Comparison of ENCODE assay signal across 8 cellular contexts in the genomic region with DNA sequence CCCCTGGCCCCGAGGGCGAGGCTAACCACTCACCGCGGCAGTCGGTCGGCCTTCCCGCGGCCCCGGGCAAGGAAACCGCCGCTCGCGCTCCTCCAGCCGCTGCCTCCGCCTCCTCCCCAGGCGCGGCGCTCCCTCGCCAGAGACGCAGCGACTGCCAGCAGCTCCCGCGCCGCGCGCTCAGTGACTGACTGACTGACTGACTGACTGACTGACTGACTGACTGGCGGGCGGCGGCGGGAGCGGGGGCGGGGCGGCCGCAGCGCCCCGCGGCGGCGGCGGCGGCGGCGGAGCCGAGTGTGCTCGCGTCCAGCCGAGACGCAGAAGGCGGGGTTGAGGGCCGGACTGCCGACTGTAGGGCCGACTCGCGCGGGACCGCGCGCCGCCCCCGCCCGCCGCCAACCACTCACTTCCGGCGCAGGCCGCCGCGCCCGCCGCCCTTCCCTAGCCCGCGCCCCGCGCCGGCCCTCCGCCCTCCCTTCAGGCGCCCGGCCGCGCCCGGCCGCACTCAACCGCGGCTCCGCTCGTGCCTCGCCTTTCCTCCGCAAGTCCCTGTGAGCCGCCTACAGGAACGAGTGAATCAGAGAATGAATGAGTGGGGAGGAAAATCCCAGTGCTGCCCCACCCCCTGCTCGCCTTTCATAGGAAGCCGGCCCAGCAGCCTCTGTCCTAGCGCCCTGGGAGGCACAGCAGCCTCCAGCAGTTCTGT. TPM values are rescaled to one million over a fixed set of nuclear protein-coding genes. Genes with fewer than 3 reads are reported as not detected.
DNase-seq lines count a peak whose midpoint lies in the region; ATAC-seq and TF ChIP-seq lines count a peak whose summit lies in the region.

A gene with protein sequence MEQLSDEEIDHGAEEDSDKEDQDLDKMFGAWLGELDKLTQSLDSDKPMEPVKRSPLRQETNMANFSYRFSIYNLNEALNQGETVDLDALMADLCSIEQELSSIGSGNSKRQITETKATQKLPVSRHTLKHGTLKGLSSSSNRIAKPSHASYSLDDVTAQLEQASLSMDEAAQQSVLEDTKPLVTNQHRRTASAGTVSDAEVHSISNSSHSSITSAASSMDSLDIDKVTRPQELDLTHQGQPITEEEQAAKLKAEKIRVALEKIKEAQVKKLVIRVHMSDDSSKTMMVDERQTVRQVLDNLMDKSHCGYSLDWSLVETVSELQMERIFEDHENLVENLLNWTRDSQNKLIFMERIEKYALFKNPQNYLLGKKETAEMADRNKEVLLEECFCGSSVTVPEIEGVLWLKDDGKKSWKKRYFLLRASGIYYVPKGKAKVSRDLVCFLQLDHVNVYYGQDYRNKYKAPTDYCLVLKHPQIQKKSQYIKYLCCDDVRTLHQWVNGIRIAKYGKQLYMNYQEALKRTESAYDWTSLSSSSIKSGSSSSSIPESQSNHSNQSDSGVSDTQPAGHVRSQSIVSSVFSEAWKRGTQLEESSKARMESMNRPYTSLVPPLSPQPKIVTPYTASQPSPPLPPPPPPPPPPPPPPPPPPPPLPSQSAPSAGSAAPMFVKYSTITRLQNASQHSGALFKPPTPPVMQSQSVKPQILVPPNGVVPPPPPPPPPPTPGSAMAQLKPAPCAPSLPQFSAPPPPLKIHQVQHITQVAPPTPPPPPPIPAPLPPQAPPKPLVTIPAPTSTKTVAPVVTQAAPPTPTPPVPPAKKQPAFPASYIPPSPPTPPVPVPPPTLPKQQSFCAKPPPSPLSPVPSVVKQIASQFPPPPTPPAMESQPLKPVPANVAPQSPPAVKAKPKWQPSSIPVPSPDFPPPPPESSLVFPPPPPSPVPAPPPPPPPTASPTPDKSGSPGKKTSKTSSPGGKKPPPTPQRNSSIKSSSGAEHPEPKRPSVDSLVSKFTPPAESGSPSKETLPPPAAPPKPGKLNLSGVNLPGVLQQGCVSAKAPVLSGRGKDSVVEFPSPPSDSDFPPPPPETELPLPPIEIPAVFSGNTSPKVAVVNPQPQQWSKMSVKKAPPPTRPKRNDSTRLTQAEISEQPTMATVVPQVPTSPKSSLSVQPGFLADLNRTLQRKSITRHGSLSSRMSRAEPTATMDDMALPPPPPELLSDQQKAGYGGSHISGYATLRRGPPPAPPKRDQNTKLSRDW (minus strand): TSS at position 224 of the 706 bp plus-strand sequence. CDS start 39,948 bp downstream, outside the sequence.

- H3K27ac Mint-ChIP-seq in progenitor cell of endocrine pancreas: peak within 1 kb of the TSS; percentile 96

- no peaks in the 10 kb centered on the region for H3K9me3 ChIP-seq in HAP-1
- peaks cover 0 to 5% (median 2%) of the 10 kb centered on the region in 4 donors for H3K9me3 ChIP-seq in upper lobe of left lung

- peak in 2 of 4 donors; percentile 77 to 82 for TF ChIP-seq POLR2A in upper lobe of left lung (IDR thresholded peaks at IDR 0.05)

- H3K36me3 ChIP-seq in HAP-1 (replicated peaks): no peaks in the 10 kb centered on the region
- H3K36me3 ChIP-seq in upper lobe of left lung: no peaks in the 10 kb centered on the region

- intact Hi-C loops in left ventricle myocardium superior (cut with micrococcal nuclease): no loop called here

- H3K36me3 Mint-ChIP-seq in progenitor cell of endocrine pancreas (ENCODE audit: insufficient read depth): no peaks in the 10 kb centered on the region

- H3K4me1 Mint-ChIP-seq in progenitor cell of endocrine pancreas (ENCODE audit: low read depth): peaks cover 16% of the 10 kb centered on the region

- in situ Hi-C loops in HAP-1 (cut with MboI; ENCODE audit: low sequenced_read_pairs): no loop called here

- TF ChIP-seq CTCF in progenitor cell of endocrine pancreas (IDR thresholded peaks at IDR 0.05; ENCODE audit: unreplicated experiment): no peak
- peak in 5 of 6 experiments; percentile 13 to 49 (median 31) for TF ChIP-seq CTCF in upper lobe of left lung (IDR thresholded peaks at IDR 0.05)

- ATAC-seq in left ventricle myocardium superior: peak; percentile 95
- ATAC-seq in upper lobe of left lung (ENCODE audit: low FRiP score in 2 of 2): peak; percentile 90 to 95

- H3K4me3 Mint-ChIP-seq in progenitor cell of endocrine pancreas (ENCODE audit: low read depth): peak within 1 kb of the TSS; percentile 94

- H3K4me3 ChIP-seq in HAP-1: peak within 1 kb of the TSS; percentile 76
- H3K4me3 ChIP-seq in upper lobe of left lung: peak within 1 kb of the TSS; percentile 93 to 98 (median 96)

- 0% methylated on average over 5 to 19 of the region's 92 CpGs for WGBS in upper lobe of left lung, 2 donors

- peaks cover 13% of the 10 kb centered on the region for H3K9me3 Mint-ChIP-seq in progenitor cell of endocrine pancreas (ENCODE audit: low read depth)

- DNase-seq in DMS153 (lab: John Stamatoyannopoulos, UW): peak; percentile 54
- peak; percentile 82 to 91 for DNase-seq in HAP-1 (ENCODE audit: low spot score in 2 of 2)
- DNase-seq in NCI-H1105 treated with DMSO at 0.1 percent for 48 hours (lab: John Stamatoyannopoulos, UW): peak; percentile 61
- peak; percentile 16 to 71 (median 36) for DNase-seq in T-helper 2 cell
- DNase-seq in anterior cingulate cortex (lab: John Stamatoyannopoulos, UW): peak in 57 of 58 donors; percentile 13 to 85 (median 69)
- DNase-seq in left ventricle myocardium superior: peak; percentile 94
- DNase-seq in progenitor cell of endocrine pancreas (ENCODE audit: low spot score, unreplicated experiment): peak; percentile 65
- peak; percentile 89 to 97 for DNase-seq in upper lobe of left lung

- peaks cover 7% of the 10 kb centered on the region for H3K27me3 Mint-ChIP-seq in progenitor cell of endocrine pancreas

- H3K27me3 ChIP-seq in HAP-1 (ENCODE audit: low read depth): no peaks in the 10 kb centered on the region
- H3K27me3 ChIP-seq in upper lobe of left lung: no peaks in the 10 kb centered on the region

- peak in 1 of 4 donors; percentile 22 for TF ChIP-seq EP300 in upper lobe of left lung (IDR thresholded peaks at IDR 0.05)

- H3K27ac ChIP-seq in upper lobe of left lung: peak within 1 kb of the TSS; percentile 95 to 99 (median 97)

- H3K4me1 ChIP-seq in HAP-1 (peaks cover 25% of the 10 kb centered on the region), upper lobe of left lung (peaks cover 4 to 26% (median 14%) of the 10 kb centered on the region in 4 donors)

RNA-seq across cellular contexts. Expression of the gene that starts here (rescaled TPM):
- total RNA-seq in left ventricle myocardium superior: 13.8 TPM
- 19.9 and 21.7 TPM in 2 replicates for total RNA-seq in progenitor cell of endocrine pancreas
- 100 to 1,000 TPM in 1 of 6 donors, 10 to 100 TPM in 5; 52.1 to 144 (median 65.6) TPM for total RNA-seq in upper lobe of left lung

Comparison
In these comparisons a context has a peak if more than half of its experiments do, and no peak if none do; other contexts are left out.
1. Peak in every context shown above with its lines: DNase-seq, ATAC-seq, H3K4me3 ChIP-seq and H3K27ac ChIP-seq.
2. DNase-seq: peak in every context shown above with its lines; median percentile 94 in left ventricle myocardium superior; 93 in upper lobe of left lung; 86 in HAP-1; 69 in anterior cingulate cortex; 65 in progenitor cell of endocrine pancreas; 61 in NCI-H1105 treated with DMSO at 0.1 percent for 48 hours; 54 in DMS153; 36 in T-helper 2 cell.